ENCODE assay signal across 12 cellular contexts in genomic region chr10:11595395-11595692, GRCh38. TPM values are rescaled to one million over a fixed set of nuclear protein-coding genes. Genes with fewer than 3 reads are reported as not detected.
A peak's percentile ranks its signal among the peaks of the same experiment; 100 is the strongest.
DNase-seq lines count a peak whose midpoint lies in the region; ATAC-seq and TF ChIP-seq lines count a peak whose summit lies in the region.
"Had no signal": no experiment of that assay in that cellular context is flagged by ENCODE, and none has a peak within 500 bp of the region (broad histone marks: within the 10 kb centered on the region; RNA-seq: fewer than 3 reads in every experiment).

No MANE protein-coding gene starts in this region.

- H3K4me3 Mint-ChIP-seq in endothelial cell (ENCODE audit: unreplicated experiment): no peak overlapping the region
- H3K4me3 Mint-ChIP-seq: T-helper 17 cell had no signal

- peaks cover 17% of the 10 kb centered on the region for H3K4me1 Mint-ChIP-seq in endothelial cell (ENCODE audit: unreplicated experiment)

- H3K36me3 ChIP-seq in OCI-LY7 (ENCODE audit: insufficient read depth, low read length) (peaks cover 77% of the 10 kb centered on the region), osteoblast (ENCODE audit: insufficient read depth, low read length) (peaks cover 5% of the 10 kb centered on the region)

- H3K4me1 ChIP-seq in OCI-LY7 (ENCODE audit: insufficient read depth, low read length, poor library complexity, severe bottlenecking) (peaks cover 44% of the 10 kb centered on the region), osteoblast (ENCODE audit: insufficient read depth, low read length) (peaks cover 6% of the 10 kb centered on the region)
- H3K4me1 ChIP-seq: foreskin keratinocyte, psoas muscle had no signal

- H3K9me3 Mint-ChIP-seq in endothelial cell (ENCODE audit: unreplicated experiment): no peaks in the 10 kb centered on the region

- DNase-seq in GM04504 (ENCODE audit: low read depth): peak; percentile 21
- no peak for DNase-seq in OCI-LY7 (ENCODE audit: low spot score)
- DNase-seq in endothelial cell (ENCODE audit: low spot score): no peak
- no peak for DNase-seq in osteoblast (ENCODE audit: insufficient read length, low spot score, missing footprints)
- DNase-seq in KBM-7: no peak
- DNase-seq in NCI-H1417 (lab: John Stamatoyannopoulos, UW): no peak
- DNase-seq: foreskin keratinocyte, NCI-H187 treated with DMSO at 0.1 percent for 48 hours, psoas muscle, T-helper 17 cell had no signal

- H3K27ac ChIP-seq in OCI-LY7 (ENCODE audit: low read depth, low read length, poor library complexity, severe bottlenecking) (peak overlapping the region; percentile 22), osteoblast (ENCODE audit: low read depth, low read length) (peak overlapping the region; percentile 24)
- H3K27ac ChIP-seq: foreskin keratinocyte, psoas muscle had no signal

- H3K4me3 ChIP-seq in OCI-LY7 (ENCODE audit: low read depth, low read length, poor library complexity, severe bottlenecking) (no peak overlapping the region), osteoblast (ENCODE audit: insufficient read depth, low read length) (no peak overlapping the region)
- H3K4me3 ChIP-seq: psoas muscle had no signal

- peak overlapping the region; percentile 25 for H3K4me2 ChIP-seq in OCI-LY7 (ENCODE audit: low read length)
- peak overlapping the region; percentile 8 for H3K4me2 ChIP-seq in osteoblast (ENCODE audit: insufficient read depth, low read length)

- no peaks in the 10 kb centered on the region for H3K36me3 Mint-ChIP-seq in endothelial cell (ENCODE audit: low read depth, unreplicated experiment)

- H3K27me3 Mint-ChIP-seq in endothelial cell (ENCODE audit: unreplicated experiment): no peaks in the 10 kb centered on the region

- no peaks in the 10 kb centered on the region for H3K27me3 ChIP-seq in osteoblast (ENCODE audit: insufficient read depth, low read length)
- H3K27me3 ChIP-seq: foreskin keratinocyte had no signal

- H3K27ac Mint-ChIP-seq in endothelial cell (ENCODE audit: unreplicated experiment): peak overlapping the region; percentile 76
- H3K27ac Mint-ChIP-seq: T-helper 17 cell had no signal

- CTCF ChIA-PET in OCI-LY7 (lab: Charles Lee; ENCODE audit: unreplicated experiment): interaction anchor here (1.1 kb wide), 1 partner anchor 9 kb away, joined by 3 read pairs; no protein-coding TSS in a partner anchor

- TF ChIP-seq CTCF in OCI-LY7 (conservative IDR thresholded peaks at IDR 0.05; ENCODE audit: low read length): no peak
- no peak for TF ChIP-seq CTCF in endothelial cell (IDR thresholded peaks at IDR 0.05; ENCODE audit: unreplicated experiment)
- no peak for TF ChIP-seq CTCF in osteoblast (IDR thresholded peaks at IDR 0.05; ENCODE audit: extremely low read depth, low read depth, low read length)

- ATAC-seq in HG03565 (IDR thresholded peaks at IDR 0.05; ENCODE audit: unreplicated experiment): no peak
- ATAC-seq in GM18909 (IDR thresholded peaks at IDR 0.05; ENCODE audit: poor library complexity, unreplicated experiment): no peak
- ATAC-seq: foreskin keratinocyte, psoas muscle had no signal

- H2AFZ ChIP-seq in OCI-LY7 (ENCODE audit: low read length) (no peak overlapping the region), osteoblast (ENCODE audit: low read length) (peak overlapping the region; percentile 8)

- in situ Hi-C loops in KBM-7 (cut with MboI; ENCODE audit: low pct_unique_long_range_greater_than_20kb, low sequenced_read_pairs): no loop called here

- H3K9me2 ChIP-seq in OCI-LY7 (ENCODE audit: insufficient read depth, low read length): no peaks in the 10 kb centered on the region

- no TSS peak for BruUV-seq in OCI-LY7 (replicated peaks; lab: Mats Ljungman, UMichigan)

- H4K20me1 ChIP-seq in OCI-LY7 (ENCODE audit: insufficient read depth, low read length): peaks cover 12% of the 10 kb centered on the region
- peaks cover 3% of the 10 kb centered on the region for H4K20me1 ChIP-seq in osteoblast (ENCODE audit: insufficient read depth, low read length)

- H3K9me3 ChIP-seq in OCI-LY7 (ENCODE audit: low read length): no peaks in the 10 kb centered on the region
- H3K9me3 ChIP-seq in osteoblast (ENCODE audit: low read depth, low read length): no peaks in the 10 kb centered on the region
- H3K9me3 ChIP-seq: psoas muscle had no signal

- intact Hi-C loops in OCI-LY7 (cut with micrococcal nuclease; ENCODE audit: unreplicated experiment): no loop called here

- H3K79me2 ChIP-seq in OCI-LY7 (ENCODE audit: insufficient read depth, low read depth, low read length) (peaks cover 99% of the 10 kb centered on the region), osteoblast (ENCODE audit: insufficient read depth, low read length) (peaks cover 43% of the 10 kb centered on the region)

- POLR2A ChIA-PET in OCI-LY7 (lab: Charles Lee): interaction anchor here (1.3 to 5.0 kb wide), 4 partner anchors 8 to 17 kb away, joined by 4 to 19 read pairs (median 14); no protein-coding TSS in a partner anchor

RNA-seq across cellular contexts. Expression of gene USP6NL, which starts 16.1 kb away (rescaled TPM):
- 33.7 and 41.7 TPM in 2 replicates for total RNA-seq in OCI-LY7 (2014; rRNA removed; shearing (Covaris generic))
- 59.7 and 62.0 TPM in 2 replicates for total RNA-seq in OCI-LY7 (2022)
- total RNA-seq in endothelial cell (ENCODE audit: unreplicated experiment): 33.0 TPM
- 13.8 and 14.1 TPM in 2 replicates for total RNA-seq in osteoblast
